Comparison of ENCODE assay signal across 2 cellular contexts in the genomic region with DNA sequence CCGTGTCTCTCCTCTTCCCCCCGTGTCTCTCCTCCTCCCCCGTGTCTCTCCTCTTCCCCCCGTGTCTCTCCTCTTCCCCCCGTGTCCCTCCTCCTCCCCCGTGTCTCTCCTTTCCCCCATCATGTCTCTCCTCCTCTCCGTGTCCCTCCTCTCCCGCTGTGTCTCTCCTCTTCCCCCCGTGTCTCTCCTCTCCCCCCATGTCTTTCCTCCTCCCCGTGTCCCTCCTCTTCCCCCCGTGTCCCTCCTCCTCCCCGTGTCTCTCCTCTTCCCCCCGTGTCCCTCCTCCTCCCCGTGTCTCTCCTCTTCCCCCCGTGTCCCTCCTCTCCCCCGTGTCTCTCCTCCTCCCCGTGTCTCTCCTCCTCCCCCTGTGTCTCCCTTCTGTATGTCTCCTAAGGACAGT.
TF ChIP-seq lines count a peak whose summit lies in the region.

No MANE protein-coding gene starts in this region.

TF ChIP-seq in SK-N-SH, 30 proteins besides CTCF, POLR2A, EP300 and RAD21 (continued from another document):
- TF ChIP-seq REST (IDR thresholded peaks at IDR 0.05; ENCODE audit: low read depth, low read length) (no peak), PBX3 (IDR thresholded peaks at IDR 0.05) (no peak), USF2 (IDR thresholded peaks at IDR 0.05; ENCODE audit: borderline replicate concordance, low read depth, low read length) (no peak), CHD2 (IDR thresholded peaks at IDR 0.05; ENCODE audit: low read length, partially characterized antibody) (no peak), ZBTB33 (IDR thresholded peaks at IDR 0.05; ENCODE audit: borderline replicate concordance, low read depth) (no peak)

TF ChIP-seq in SK-N-SH treated with all-trans-retinoic acid at 6 μM for 48 hours, 23 proteins besides CTCF, POLR2A, EP300 and RAD21 (continued from another document):
- TF ChIP-seq CSRNP3 (CRISPR knock-in tag; IDR thresholded peaks at IDR 0.05) (no peak), ZFP3 (CRISPR knock-in tag; IDR thresholded peaks at IDR 0.05) (no peak), TOX (CRISPR knock-in tag; IDR thresholded peaks at IDR 0.05; ENCODE audit: borderline replicate concordance) (no peak), ZNF8 (CRISPR knock-in tag; IDR thresholded peaks at IDR 0.05) (no peak), ARNTL (CRISPR knock-in tag; IDR thresholded peaks at IDR 0.05; ENCODE audit: borderline replicate concordance, low read depth) (no peak), TCF4 (CRISPR knock-in tag; IDR thresholded peaks at IDR 0.05; ENCODE audit: borderline replicate concordance) (no peak), ZNF565 (CRISPR knock-in tag; conservative IDR thresholded peaks at IDR 0.05; ENCODE audit: low read depth) (no peak)
- TF ChIP-seq, protein P1, sequence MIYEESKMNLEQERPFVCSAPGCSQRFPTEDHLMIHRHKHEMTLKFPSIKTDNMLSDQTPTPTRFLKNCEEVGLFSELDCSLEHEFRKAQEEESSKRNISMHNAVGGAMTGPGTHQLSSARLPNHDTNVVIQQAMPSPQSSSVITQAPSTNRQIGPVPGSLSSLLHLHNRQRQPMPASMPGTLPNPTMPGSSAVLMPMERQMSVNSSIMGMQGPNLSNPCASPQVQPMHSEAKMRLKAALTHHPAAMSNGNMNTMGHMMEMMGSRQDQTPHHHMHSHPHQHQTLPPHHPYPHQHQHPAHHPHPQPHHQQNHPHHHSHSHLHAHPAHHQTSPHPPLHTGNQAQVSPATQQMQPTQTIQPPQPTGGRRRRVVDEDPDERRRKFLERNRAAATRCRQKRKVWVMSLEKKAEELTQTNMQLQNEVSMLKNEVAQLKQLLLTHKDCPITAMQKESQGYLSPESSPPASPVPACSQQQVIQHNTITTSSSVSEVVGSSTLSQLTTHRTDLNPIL (CRISPR knock-in tag; IDR thresholded peaks at IDR 0.05; ENCODE audit: low read depth): no peak
- TF ChIP-seq, protein P2, sequence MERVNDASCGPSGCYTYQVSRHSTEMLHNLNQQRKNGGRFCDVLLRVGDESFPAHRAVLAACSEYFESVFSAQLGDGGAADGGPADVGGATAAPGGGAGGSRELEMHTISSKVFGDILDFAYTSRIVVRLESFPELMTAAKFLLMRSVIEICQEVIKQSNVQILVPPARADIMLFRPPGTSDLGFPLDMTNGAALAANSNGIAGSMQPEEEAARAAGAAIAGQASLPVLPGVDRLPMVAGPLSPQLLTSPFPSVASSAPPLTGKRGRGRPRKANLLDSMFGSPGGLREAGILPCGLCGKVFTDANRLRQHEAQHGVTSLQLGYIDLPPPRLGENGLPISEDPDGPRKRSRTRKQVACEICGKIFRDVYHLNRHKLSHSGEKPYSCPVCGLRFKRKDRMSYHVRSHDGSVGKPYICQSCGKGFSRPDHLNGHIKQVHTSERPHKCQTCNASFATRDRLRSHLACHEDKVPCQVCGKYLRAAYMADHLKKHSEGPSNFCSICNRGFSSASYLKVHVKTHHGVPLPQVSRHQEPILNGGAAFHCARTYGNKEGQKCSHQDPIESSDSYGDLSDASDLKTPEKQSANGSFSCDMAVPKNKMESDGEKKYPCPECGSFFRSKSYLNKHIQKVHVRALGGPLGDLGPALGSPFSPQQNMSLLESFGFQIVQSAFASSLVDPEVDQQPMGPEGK (CRISPR knock-in tag; IDR thresholded peaks at IDR 0.05; ENCODE audit: borderline replicate concordance): no peak
- TF ChIP-seq, protein P3, sequence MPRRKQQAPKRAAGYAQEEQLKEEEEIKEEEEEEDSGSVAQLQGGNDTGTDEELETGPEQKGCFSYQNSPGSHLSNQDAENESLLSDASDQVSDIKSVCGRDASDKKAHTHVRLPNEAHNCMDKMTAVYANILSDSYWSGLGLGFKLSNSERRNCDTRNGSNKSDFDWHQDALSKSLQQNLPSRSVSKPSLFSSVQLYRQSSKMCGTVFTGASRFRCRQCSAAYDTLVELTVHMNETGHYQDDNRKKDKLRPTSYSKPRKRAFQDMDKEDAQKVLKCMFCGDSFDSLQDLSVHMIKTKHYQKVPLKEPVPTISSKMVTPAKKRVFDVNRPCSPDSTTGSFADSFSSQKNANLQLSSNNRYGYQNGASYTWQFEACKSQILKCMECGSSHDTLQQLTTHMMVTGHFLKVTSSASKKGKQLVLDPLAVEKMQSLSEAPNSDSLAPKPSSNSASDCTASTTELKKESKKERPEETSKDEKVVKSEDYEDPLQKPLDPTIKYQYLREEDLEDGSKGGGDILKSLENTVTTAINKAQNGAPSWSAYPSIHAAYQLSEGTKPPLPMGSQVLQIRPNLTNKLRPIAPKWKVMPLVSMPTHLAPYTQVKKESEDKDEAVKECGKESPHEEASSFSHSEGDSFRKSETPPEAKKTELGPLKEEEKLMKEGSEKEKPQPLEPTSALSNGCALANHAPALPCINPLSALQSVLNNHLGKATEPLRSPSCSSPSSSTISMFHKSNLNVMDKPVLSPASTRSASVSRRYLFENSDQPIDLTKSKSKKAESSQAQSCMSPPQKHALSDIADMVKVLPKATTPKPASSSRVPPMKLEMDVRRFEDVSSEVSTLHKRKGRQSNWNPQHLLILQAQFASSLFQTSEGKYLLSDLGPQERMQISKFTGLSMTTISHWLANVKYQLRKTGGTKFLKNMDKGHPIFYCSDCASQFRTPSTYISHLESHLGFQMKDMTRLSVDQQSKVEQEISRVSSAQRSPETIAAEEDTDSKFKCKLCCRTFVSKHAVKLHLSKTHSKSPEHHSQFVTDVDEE (CRISPR knock-in tag; IDR thresholded peaks at IDR 0.05): no peak
